1 cellular context compared by ENCODE assay signal in genomic region chr5:7876867-7877266, GRCh38.
A peak's percentile ranks its signal among the peaks of the same experiment; 100 is the strongest.
TF ChIP-seq lines count a peak whose summit lies in the region.

No MANE protein-coding gene starts in this region.

TF ChIP-seq in IMR-90, 13 proteins besides CTCF, POLR2A, EP300 and RAD21 (continued from another document):
- TF ChIP-seq USF2 (IDR thresholded peaks at IDR 0.05; ENCODE audit: low read depth, low read length) (peak; percentile 46; the same call in 1 of the 2 replicates), RFX5 (IDR thresholded peaks at IDR 0.05; ENCODE audit: low read depth, low read length) (no peak), BHLHE40 (IDR thresholded peaks at IDR 0.05; ENCODE audit: low read depth, low read length) (0 out of 2 replicates have a peak, but pooled peaks have one; percentile 14), SMC3 (IDR thresholded peaks at IDR 0.05; ENCODE audit: low read depth, low read length) (no peak), NFE2L2 (IDR thresholded peaks at IDR 0.05; ENCODE audit: low read depth, low read length) (no peak)
